Comparison of ENCODE assay signal across 8 cellular contexts in the genomic region with DNA sequence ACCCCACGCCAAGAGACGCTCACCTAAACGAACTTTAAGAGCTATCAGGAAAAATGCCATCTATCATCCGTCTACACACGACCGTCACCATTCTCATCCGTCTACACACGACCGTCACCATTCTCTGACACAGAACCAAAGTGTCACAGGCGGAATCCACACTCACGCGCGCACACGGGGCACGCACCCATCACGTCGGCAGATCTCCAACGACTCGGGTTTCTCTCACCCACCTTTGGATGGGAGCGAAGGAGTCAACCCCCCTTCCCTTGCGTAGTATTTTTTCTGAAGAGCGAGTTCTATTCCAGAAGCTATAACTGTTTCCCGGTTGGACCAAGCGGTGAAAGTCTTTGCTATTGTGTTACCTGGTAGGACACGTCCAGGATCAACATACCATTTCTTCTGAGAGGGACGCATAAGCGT. TPM values are rescaled to one million over a fixed set of nuclear protein-coding genes. Genes with fewer than 3 reads are reported as not detected.
A peak's percentile ranks its signal among the peaks of the same experiment; 100 is the strongest.
DNase-seq lines count a peak whose midpoint lies in the region; ATAC-seq and TF ChIP-seq lines count a peak whose summit lies in the region.

No MANE protein-coding gene starts in this region.

- peak overlapping the region; percentile 89 for H3K9ac ChIP-seq in NT2/D1 (ENCODE audit: insufficient read length, low read depth)
- H3K9ac ChIP-seq in mammary epithelial cell (ENCODE audit: insufficient read depth, low read length): peak overlapping the region; percentile 99
- peak overlapping the region; percentile 73 to 92 for H3K9ac ChIP-seq in mucosa of rectum (ENCODE audit: low read depth in 1 of 2, low read length in 2 of 2)

- H3K4me3 ChIP-seq in NT2/D1 (ENCODE audit: insufficient read length, low read depth): peak overlapping the region; percentile 97
- peak overlapping the region; percentile 63 to 85 (median 80) for H3K4me3 ChIP-seq in mammary epithelial cell (replicated peaks in 1 of 3; ENCODE audit: insufficient read depth in 1 of 3, low read depth in 2 of 3, low read length in 3 of 3)
- peak overlapping the region; percentile 86 to 94 for H3K4me3 ChIP-seq in mucosa of rectum (ENCODE audit: low read length in 2 of 2)

- 1% methylated on average over 27 of the region's 27 CpGs for WGBS in mammary epithelial cell (ENCODE audit: low coverage, missing lambda C conversion rate)

- BruUV-seq in mammary epithelial cell (replicated peaks; lab: Mats Ljungman, UMichigan): no TSS peak

- intact Hi-C loops in mammary epithelial cell (cut with micrococcal nuclease): loop anchor here (5.0 to 10.0 kb wide), 2 partner anchors 216 to 476 kb away; no protein-coding TSS in a partner anchor

- H3K79me2 ChIP-seq in mammary epithelial cell (ENCODE audit: insufficient read depth, low read length): peaks cover 65% of the 10 kb centered on the region

- H3K9me3 ChIP-seq in NT2/D1 (ENCODE audit: insufficient read depth, low read length): peaks cover 14% of the 10 kb centered on the region; the same call in 1 of the 2 replicates
- no peaks in the 10 kb centered on the region for H3K9me3 ChIP-seq in mammary epithelial cell (replicated peaks; ENCODE audit: insufficient read depth, low read length)
- H3K9me3 ChIP-seq in mucosa of rectum (ENCODE audit: control insufficient read depth in 2 of 2, low read length in 2 of 2): no peaks in the 10 kb centered on the region

- H3K36me3 ChIP-seq in NT2/D1 (ENCODE audit: insufficient read depth, insufficient read length, low read length) (peaks cover 38% of the 10 kb centered on the region), mammary epithelial cell (ENCODE audit: insufficient read depth, low read length) (peaks cover 23% of the 10 kb centered on the region), mucosa of rectum (ENCODE audit: control insufficient read depth in 2 of 2, insufficient read depth in 2 of 2, low read length in 2 of 2) (peaks cover 0 to 2% of the 10 kb centered on the region in 2 donors)

- in situ Hi-C loops in mammary epithelial cell (cut with MboI; ENCODE audit: low sequenced_read_pairs in 2 of 2): loop anchor here (5.0 to 25.0 kb wide), 6 partner anchors 101 to 716 kb away; no protein-coding TSS in a partner anchor

- peak overlapping the region; percentile 14 for H2AFZ ChIP-seq in mammary epithelial cell (ENCODE audit: low read depth, low read length)

- no peak for ATAC-seq in GM18505 (IDR thresholded peaks at IDR 0.05; ENCODE audit: unreplicated experiment)

- TF ChIP-seq POLR2A in GM18505 (IDR thresholded peaks at IDR 0.05; ENCODE audit: borderline replicate concordance, extremely low read depth, insufficient read depth, insufficient read length): no peak

- DNase-seq in DMS53 treated with DMSO at 0.1 percent for 48 hours (lab: John Stamatoyannopoulos, UW; ENCODE audit: unreplicated experiment) (peak; percentile 49), NT2/D1 (ENCODE audit: low read depth, low spot score) (no peak), mammary epithelial cell (no peak), GDM1 (lab: John Stamatoyannopoulos, UW) (no peak), DMS153 treated with DMSO at 0.1 percent for 48 hours (lab: John Stamatoyannopoulos, UW; ENCODE audit: unreplicated experiment) (no peak), A172 (ENCODE audit: low spot score) (no peak)

- CTCF ChIA-PET in mammary epithelial cell (lab: Charles Lee; ENCODE audit: low non-redundant PET): interaction anchor here (0.6 to 1.3 kb wide), 6 partner anchors 11 to 652 kb away, joined by 3 to 9 read pairs (median 4); no protein-coding TSS in a partner anchor

- H3K4me1 ChIP-seq in NT2/D1 (ENCODE audit: insufficient read depth, insufficient read length) (no peaks in the 10 kb centered on the region), mammary epithelial cell (ENCODE audit: insufficient read depth, low read length) (peaks cover 43% of the 10 kb centered on the region), mucosa of rectum (ENCODE audit: control insufficient read depth in 2 of 2, insufficient read depth in 2 of 2, low read length in 2 of 2) (peaks cover 18 to 28% of the 10 kb centered on the region in 2 donors)

- H3K4me2 ChIP-seq in mammary epithelial cell (ENCODE audit: insufficient read depth, low read depth, low read length): peak overlapping the region; percentile 73

- H3K27ac ChIP-seq in mammary epithelial cell (ENCODE audit: insufficient read depth, low read depth, low read length) (peak overlapping the region; percentile 96), mucosa of rectum (ENCODE audit: low read depth in 2 of 2, low read length in 2 of 2) (peak overlapping the region; percentile 81 to 98)

- dilution Hi-C loops in mammary epithelial cell (cut with HindIII; ENCODE audit: low sequenced_read_pairs): no loop called here

- no peak for TF ChIP-seq CTCF in mammary epithelial cell (conservative IDR thresholded peaks at IDR 0.05 in 1 of 2, IDR thresholded peaks at IDR 0.05 in 1 of 2; ENCODE audit: extremely low read depth in 1 of 2, insufficient read depth in 1 of 2, low read depth in 1 of 2, low read length in 2 of 2)

- H4K20me1 ChIP-seq in mammary epithelial cell (ENCODE audit: insufficient read depth, low read length): no peaks in the 10 kb centered on the region

- H3K27me3 ChIP-seq in NT2/D1 (ENCODE audit: insufficient read depth, insufficient read length) (peaks cover 4% of the 10 kb centered on the region), mammary epithelial cell (ENCODE audit: insufficient read depth, low read length) (no peaks in the 10 kb centered on the region), mucosa of rectum (ENCODE audit: control insufficient read depth in 2 of 2, insufficient read depth in 2 of 2, low read length in 2 of 2) (no peaks in the 10 kb centered on the region)

RNA-seq across cellular contexts. Expression of a gene that starts 0.9 kb away (rescaled TPM):
- total RNA-seq in mammary epithelial cell: 100 to 1,000 TPM in 1 of 2 donors, 10 to 100 TPM in 1; 35.4 to 118 TPM
- polyA plus RNA-seq in mammary epithelial cell: 64.8 TPM
- 62.0 TPM for polyA minus RNA-seq in mammary epithelial cell
- 29.0 and 43.7 TPM in 2 replicates for total RNA-seq in A172 (2014; rRNA removed; shearing (Covaris generic))
